Comparison of ENCODE assay signal across 8 cellular contexts in the genomic region with DNA sequence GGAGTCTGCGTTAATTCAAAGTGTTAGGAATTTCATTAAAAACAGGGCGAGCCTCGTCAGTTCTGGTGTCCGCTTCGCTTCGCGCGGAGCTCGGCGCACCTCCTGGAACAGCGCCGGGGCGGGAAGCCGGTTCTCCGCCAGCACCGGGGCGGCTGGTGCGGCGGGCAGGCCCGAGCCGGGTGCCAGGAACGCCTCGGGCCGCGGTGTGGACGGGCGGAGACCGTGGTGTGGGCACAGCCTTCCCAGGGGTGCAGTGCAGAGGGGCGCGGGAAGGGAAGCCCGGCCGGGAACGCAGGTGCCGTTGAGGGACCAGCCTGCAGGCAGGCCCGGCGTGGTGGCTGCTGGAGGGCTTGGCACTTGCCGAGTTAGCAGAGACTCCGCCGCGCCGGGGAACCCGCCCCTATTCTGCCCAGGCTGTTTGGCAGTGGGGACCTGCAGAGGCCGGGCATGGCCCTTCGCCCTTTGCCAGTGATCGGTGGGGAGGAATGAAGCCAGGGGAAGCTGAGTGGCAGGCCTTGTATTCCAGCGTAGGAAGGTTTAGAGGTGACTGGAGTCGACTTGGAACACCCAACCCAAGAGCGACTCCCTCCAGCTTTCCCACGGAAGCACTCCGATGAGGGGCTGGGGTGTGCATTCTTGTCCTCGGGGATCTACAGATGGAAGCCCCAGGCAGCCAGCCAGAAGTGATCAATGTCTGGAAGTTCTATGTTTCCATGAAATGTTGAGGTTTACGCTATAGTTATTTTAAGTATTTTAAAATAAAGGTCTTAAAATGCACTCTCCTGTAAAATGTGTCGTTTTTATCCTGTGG. TPM values are rescaled to one million over a fixed set of nuclear protein-coding genes. Genes with fewer than 3 reads are reported as not detected.
DNase-seq lines count a peak whose midpoint lies in the region; ATAC-seq and TF ChIP-seq lines count a peak whose summit lies in the region.

No MANE protein-coding gene starts in this region.

- H3K36me3 ChIP-seq in endodermal cell (ENCODE audit: control insufficient read depth, insufficient read depth, low read length) (no peaks in the 10 kb centered on the region), muscle layer of colon (ENCODE audit: insufficient read depth, low read length) (no peaks in the 10 kb centered on the region)

- ATAC-seq in activated CD8-positive, alpha-beta memory T cell treated with anti-CD3 and anti-CD28 coated beads, Interleukin-2, amount 10 ng/mL, durations not matched to agents 7 days and 5 days, result peak; percentile 2
- ATAC-seq in GM21360 (IDR thresholded peaks at IDR 0.05; ENCODE audit: unreplicated experiment), result no peak

- H3K27ac ChIP-seq in endodermal cell (ENCODE audit: low read depth, low read length) (peak overlapping the region; percentile 47), muscle layer of colon (ENCODE audit: low read depth, low read length) (peak overlapping the region; percentile 86)

- WGBS in endodermal cell (ENCODE audit: insufficient coverage in 1 of 2, insufficient read length in 1 of 2), 2 experiments, result 94 to 96% methylated on average over 32 to 53 of the region's 53 CpGs

- no peak overlapping the region for H3K9ac ChIP-seq in endodermal cell (ENCODE audit: extremely low read depth, low read length, poor library complexity, severe bottlenecking)
- H3K9ac ChIP-seq in muscle layer of colon (ENCODE audit: low read length), result peak overlapping the region; percentile 33

- DNase-seq in EH (ENCODE audit: low read depth), result peak; percentile 34
- peak; percentile 64 for DNase-seq in activated CD8-positive, alpha-beta memory T cell treated with anti-CD3 and anti-CD28 coated beads, Interleukin-2, amount 10 ng/mL, durations not matched to agents 7 days and 5 days
- no peak for DNase-seq in endodermal cell
- DNase-seq in stimulated activated naive CD4-positive, alpha-beta T cell treated with Interleukin-2 at 50 U/mL for 16 hours (lab: John Stamatoyannopoulos, UW), result peak; percentile 24
- DNase-seq in GDM1 (lab: John Stamatoyannopoulos, UW), result no peak

- TF ChIP-seq CTCF in endodermal cell (conservative IDR thresholded peaks at IDR 0.05), result no peak

- no peaks in the 10 kb centered on the region for H3K9me3 Mint-ChIP-seq in IgD-negative memory B cell
- H3K9me3 Mint-ChIP-seq in activated CD8-positive, alpha-beta memory T cell treated with anti-CD3 and anti-CD28 coated beads, Interleukin-2, amount 10 ng/mL, durations not matched to agents 7 days and 5 days (ENCODE audit: low read depth), result no peaks in the 10 kb centered on the region
- no peaks in the 10 kb centered on the region for H3K9me3 Mint-ChIP-seq in endodermal cell

- CTCF ChIA-PET in activated CD8-positive, alpha-beta memory T cell treated with anti-CD3 and anti-CD28 coated beads, Interleukin-2, amount 10 ng/mL, durations not matched to agents 7 days and 5 days (lab: Charles Lee), result interaction anchor here (0.9 to 1.9 kb wide), 4 partner anchors 72 to 263 kb away, joined by 3 to 9 read pairs (median 4); no protein-coding TSS in a partner anchor

- H3K4me1 ChIP-seq in endodermal cell (ENCODE audit: control insufficient read depth, insufficient read depth, low read length) (no peaks in the 10 kb centered on the region), muscle layer of colon (ENCODE audit: insufficient read depth, low read length) (peaks cover 24% of the 10 kb centered on the region)

- H3K4me1 Mint-ChIP-seq in IgD-negative memory B cell, result peaks cover 21 to 27% (median 22%) of the 10 kb centered on the region in 3 donors
- peaks cover 32% of the 10 kb centered on the region for H3K4me1 Mint-ChIP-seq in activated CD8-positive, alpha-beta memory T cell treated with anti-CD3 and anti-CD28 coated beads, Interleukin-2, amount 10 ng/mL, durations not matched to agents 7 days and 5 days
- peaks cover 15% of the 10 kb centered on the region for H3K4me1 Mint-ChIP-seq in endodermal cell

- H3K9me3 ChIP-seq in endodermal cell (ENCODE audit: control insufficient read depth, low read length), result no peaks in the 10 kb centered on the region
- H3K9me3 ChIP-seq in muscle layer of colon (ENCODE audit: low read length), result no peaks in the 10 kb centered on the region

- H3K27me3 ChIP-seq in endodermal cell (ENCODE audit: control insufficient read depth, insufficient read depth, low read length, poor library complexity, severe bottlenecking) (no peaks in the 10 kb centered on the region), muscle layer of colon (ENCODE audit: control insufficient read depth in 1 of 2, insufficient read depth in 2 of 2, low read length in 2 of 2) (no peaks in the 10 kb centered on the region)

- H3K27me3 Mint-ChIP-seq in IgD-negative memory B cell, result no peaks in the 10 kb centered on the region
- peaks cover 8% of the 10 kb centered on the region for H3K27me3 Mint-ChIP-seq in activated CD8-positive, alpha-beta memory T cell treated with anti-CD3 and anti-CD28 coated beads, Interleukin-2, amount 10 ng/mL, durations not matched to agents 7 days and 5 days
- peaks cover 13% of the 10 kb centered on the region for H3K27me3 Mint-ChIP-seq in endodermal cell (ENCODE audit: insufficient read depth)

- H3K4me3 Mint-ChIP-seq in IgD-negative memory B cell (peak overlapping the region; percentile 86 to 96 (median 92)), endodermal cell (peak overlapping the region; percentile 84)
- H3K4me3 Mint-ChIP-seq in activated CD8-positive, alpha-beta memory T cell treated with anti-CD3 and anti-CD28 coated beads, Interleukin-2, amount 10 ng/mL, durations not matched to agents 7 days and 5 days, result peak overlapping the region; percentile 95

- H3K27ac Mint-ChIP-seq in IgD-negative memory B cell (peak overlapping the region in 2 of 3 donors; percentile 94 to 100), endodermal cell (peak overlapping the region; percentile 95)
- peak overlapping the region; percentile 95 for H3K27ac Mint-ChIP-seq in activated CD8-positive, alpha-beta memory T cell treated with anti-CD3 and anti-CD28 coated beads, Interleukin-2, amount 10 ng/mL, durations not matched to agents 7 days and 5 days

- H3K36me3 Mint-ChIP-seq in IgD-negative memory B cell (no peaks in the 10 kb centered on the region), endodermal cell (ENCODE audit: low read depth) (no peaks in the 10 kb centered on the region)
- H3K36me3 Mint-ChIP-seq in activated CD8-positive, alpha-beta memory T cell treated with anti-CD3 and anti-CD28 coated beads, Interleukin-2, amount 10 ng/mL, durations not matched to agents 7 days and 5 days, result peaks cover 12% of the 10 kb centered on the region

- H3K4me3 ChIP-seq in endodermal cell (ENCODE audit: low read length), result peak overlapping the region; percentile 65
- H3K4me3 ChIP-seq in muscle layer of colon (ENCODE audit: low read depth in 1 of 2, low read length in 2 of 2), result peak overlapping the region; percentile 57 to 80

RNA-seq across cellular contexts. Expression of a gene that starts 0.9 kb away (rescaled TPM):
- polyA plus RNA-seq in IgD-negative memory B cell, result 34.3 TPM
- 10 to 100 TPM; 66.2 to 73.0 TPM for total RNA-seq in activated CD8-positive, alpha-beta memory T cell treated with anti-CD3 and anti-CD28 coated beads, Interleukin-2, amount 10 ng/mL, durations not matched to agents 7 days and 5 days
- total RNA-seq in endodermal cell, result 100 to 1,000 TPM; 108 to 113 TPM
- polyA plus RNA-seq in endodermal cell (2013, experiment 1 of 2), result 119 TPM
- 115 TPM for polyA plus RNA-seq in endodermal cell (2013, experiment 2 of 2)

Comparison
In these comparisons a context has a peak if more than half of its experiments do, and no peak if none do; other contexts are left out.
1. DNase-seq: peak in EH (single experiment), activated CD8-positive, alpha-beta memory T cell treated with anti-CD3 and anti-CD28 coated beads, Interleukin-2, amount 10 ng/mL, durations not matched to agents 7 days and 5 days (single experiment) and stimulated activated naive CD4-positive, alpha-beta T cell treated with Interleukin-2 at 50 U/mL for 16 hours (single experiment); none in endodermal cell (single experiment) and GDM1 (single experiment).
2. Peak in every context shown above with its lines, with median percentiles within 50 percentile points of each other: H3K27ac Mint-ChIP-seq and H3K4me3 Mint-ChIP-seq.